Comparison of ENCODE assay signal across 9 cellular contexts in genomic region chr2:48343571-48344440, GRCh38. TPM values are rescaled to one million over a fixed set of nuclear protein-coding genes. Genes with fewer than 3 reads are reported as not detected.
DNase-seq lines count a peak whose midpoint lies in the region; ATAC-seq and TF ChIP-seq lines count a peak whose summit lies in the region.
"Had no signal": no experiment of that assay in that cellular context is flagged by ENCODE, and none has a peak within 500 bp of the region (broad histone marks: within the 10 kb centered on the region; RNA-seq: fewer than 3 reads in every experiment).

No MANE protein-coding gene starts in this region.

- H3K9me3 Mint-ChIP-seq in activated naive CD8-positive, alpha-beta T cell treated with anti-CD3 and anti-CD28 coated beads for 36 hours = peaks cover 25% of the 10 kb centered on the region

- H3K4me1 ChIP-seq in upper lobe of right lung = peaks cover 43% of the 10 kb centered on the region

- H3K9me3 ChIP-seq in upper lobe of right lung = peaks cover 11% of the 10 kb centered on the region

- H3K27ac ChIP-seq in upper lobe of right lung = peak overlapping the region; percentile 28

- H3K27me3 ChIP-seq in upper lobe of right lung = no peaks in the 10 kb centered on the region

- peak overlapping the region; percentile 14 for H3K4me3 ChIP-seq in upper lobe of right lung

- peak overlapping the region; percentile 66 for H3K27ac Mint-ChIP-seq in activated naive CD8-positive, alpha-beta T cell treated with anti-CD3 and anti-CD28 coated beads for 36 hours

- no peak for TF ChIP-seq CTCF in upper lobe of right lung (IDR thresholded peaks at IDR 0.05)

- intact Hi-C loops in upper lobe of right lung (cut with DNase I) = no loop called here

- H3K36me3 Mint-ChIP-seq in activated naive CD8-positive, alpha-beta T cell treated with anti-CD3 and anti-CD28 coated beads for 36 hours = peaks cover 35% of the 10 kb centered on the region

- H3K27me3 Mint-ChIP-seq in activated naive CD8-positive, alpha-beta T cell treated with anti-CD3 and anti-CD28 coated beads for 36 hours = no peaks in the 10 kb centered on the region

- H3K4me3 Mint-ChIP-seq in activated naive CD8-positive, alpha-beta T cell treated with anti-CD3 and anti-CD28 coated beads for 36 hours = peak overlapping the region; percentile 50
- H3K4me3 Mint-ChIP-seq: neural crest cell had no signal

- DNase-seq in AG08395 (ENCODE audit: low spot score) = peak; percentile 58
- DNase-seq in activated naive CD8-positive, alpha-beta T cell treated with anti-CD3 and anti-CD28 coated beads for 36 hours = no peak
- peak; percentile 37 for DNase-seq in kidney glomerular epithelial cell (lab: John Stamatoyannopoulos, UW)
- no peak for DNase-seq in upper lobe of right lung
- no peak for DNase-seq in NCI-H146 (lab: John Stamatoyannopoulos, UW)
- no peak for DNase-seq in iPS-NIHi11 (ENCODE audit: low spot score)

- H3K4me1 Mint-ChIP-seq in activated naive CD8-positive, alpha-beta T cell treated with anti-CD3 and anti-CD28 coated beads for 36 hours = peaks cover 41% of the 10 kb centered on the region

- peaks cover 4% of the 10 kb centered on the region for H3K36me3 ChIP-seq in upper lobe of right lung

- peak; percentile 54 for ATAC-seq in GM19043 (IDR thresholded peaks at IDR 0.05; ENCODE audit: low read depth, unreplicated experiment)
- peak; percentile 63 for ATAC-seq in HG03520 (IDR thresholded peaks at IDR 0.05; ENCODE audit: unreplicated experiment)
- ATAC-seq in upper lobe of right lung = peak; percentile 55

RNA-seq across cellular contexts. Expression of gene FOXN2, which starts 29.3 kb away (rescaled TPM):
- 10 to 100 TPM; 54.7 to 55.9 TPM for total RNA-seq in activated naive CD8-positive, alpha-beta T cell treated with anti-CD3 and anti-CD28 coated beads for 36 hours
- 33.8 TPM for total RNA-seq in upper lobe of right lung

Comparison
In these comparisons a context has a peak if more than half of its experiments do, and no peak if none do; other contexts are left out.
1. DNase-seq: peak in AG08395 (single experiment) and kidney glomerular epithelial cell (single experiment); none in activated naive CD8-positive, alpha-beta T cell treated with anti-CD3 and anti-CD28 coated beads for 36 hours (single experiment), upper lobe of right lung (single experiment), NCI-H146 (single experiment) and iPS-NIHi11 (single experiment).
2. Peak in every context shown above with its lines, with median percentiles within 50 percentile points of each other: ATAC-seq.